ENCODE assay signal across 8 cellular contexts in the genomic region with DNA sequence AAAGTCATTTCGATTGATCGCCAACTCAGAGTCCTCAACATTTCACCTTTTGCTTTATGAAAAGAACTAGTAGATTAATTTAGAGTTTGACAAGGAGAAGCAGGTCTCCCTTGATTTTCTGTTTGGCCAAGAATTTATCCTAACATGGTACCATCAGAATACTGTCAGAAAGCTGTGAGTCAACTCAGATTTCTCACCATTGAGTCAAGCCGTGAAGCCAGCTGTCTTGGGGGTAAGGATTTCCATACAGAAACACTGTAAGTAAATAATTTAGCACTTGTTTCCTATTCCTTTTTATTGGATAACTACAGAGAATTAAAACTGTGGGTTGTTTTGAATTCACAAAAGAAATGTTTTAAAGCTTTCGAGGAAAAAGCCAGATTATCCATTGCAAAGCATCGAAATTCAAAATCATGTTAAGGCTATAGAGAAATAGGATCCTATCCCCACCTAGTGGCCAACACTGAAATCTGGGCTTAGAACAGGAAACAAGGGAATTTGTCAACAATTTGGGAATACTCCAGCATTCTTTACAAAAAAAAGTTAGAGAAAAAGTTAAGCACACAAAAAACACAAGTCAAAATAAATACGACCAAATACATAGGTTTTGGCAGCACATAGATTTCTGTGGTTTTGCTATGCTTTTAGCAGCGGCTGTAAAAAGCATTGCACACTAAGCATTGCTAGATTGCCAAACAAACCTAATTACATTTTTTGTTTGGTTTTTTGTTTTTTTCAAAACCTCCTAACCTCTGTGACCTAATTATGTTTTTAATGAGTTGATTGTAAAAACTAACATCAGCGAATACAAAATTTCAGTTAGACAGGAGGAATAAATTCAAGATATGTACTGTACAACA. TPM values are rescaled to one million over a fixed set of nuclear protein-coding genes. Genes with fewer than 3 reads are reported as not detected.
DNase-seq lines count a peak whose midpoint lies in the region; ATAC-seq and TF ChIP-seq lines count a peak whose summit lies in the region.

No MANE protein-coding gene starts in this region.

- H3K9me3 ChIP-seq in Panc1 (ENCODE audit: control insufficient read depth, insufficient read depth, low read depth, low read length), result no peaks in the 10 kb centered on the region

- no peaks in the 10 kb centered on the region for H4K20me1 ChIP-seq in GM23338 (replicated peaks; ENCODE audit: insufficient read depth)

- no peaks in the 10 kb centered on the region for H3K27me3 ChIP-seq in GM23338 (ENCODE audit: insufficient read depth)
- peaks cover 3% of the 10 kb centered on the region for H3K27me3 ChIP-seq in Panc1 (ENCODE audit: control insufficient read depth, insufficient read depth, low read length)

- H3K4me3 Mint-ChIP-seq in GM23338, result no peak overlapping the region

- 0 out of 2 replicates have a peak, but pooled peaks cover 3% of the 10 kb centered on the region for H3K9me2 ChIP-seq in GM23338 (ENCODE audit: insufficient read depth)

- H3K4me2 ChIP-seq in GM23338, result peak overlapping the region; percentile 24

- H3K27ac Mint-ChIP-seq in GM23338, result no peak overlapping the region

- no peaks in the 10 kb centered on the region for H3K79me2 ChIP-seq in GM23338 (replicated peaks; ENCODE audit: insufficient read depth)

- H3K4me3 ChIP-seq in GM23338 (no peak overlapping the region), Panc1 (ENCODE audit: low read depth in 2 of 2, low read length in 2 of 2) (no peak overlapping the region)

- peak; percentile 74 to 97 for TF ChIP-seq CTCF in GM23338 (conservative IDR thresholded peaks at IDR 0.05; ENCODE audit: low read depth in 2 of 2)
- TF ChIP-seq CTCF in Panc1 (IDR thresholded peaks at IDR 0.05), result peak; percentile 80; the same call in 1 of the 2 replicates

- in situ Hi-C loops in Panc1 (cut with HindIII; ENCODE audit: low pct_unique_long_range_greater_than_20kb, low sequenced_read_pairs), result no loop called here

- H3K36me3 ChIP-seq in GM23338 (ENCODE audit: insufficient read depth) (no peaks in the 10 kb centered on the region), Panc1 (ENCODE audit: control insufficient read depth, insufficient read depth, low read length) (no peaks in the 10 kb centered on the region)

- intact Hi-C loops in Panc1 (cut with micrococcal nuclease; ENCODE audit: unreplicated experiment), result loop anchor here (5.0 kb wide), 1 partner anchor 131 kb away; no protein-coding TSS in a partner anchor

- peaks cover 9% of the 10 kb centered on the region for H3K4me1 ChIP-seq in GM23338 (ENCODE audit: insufficient read depth)
- no peaks in the 10 kb centered on the region for H3K4me1 ChIP-seq in Panc1 (ENCODE audit: control insufficient read depth, insufficient read depth, low read length)

- H3K4me1 Mint-ChIP-seq in GM23338, result peaks cover 17% of the 10 kb centered on the region

- CTCF ChIA-PET in Panc1 (lab: Charles Lee), result interaction anchor here (0.5 to 0.6 kb wide), 3 partner anchors 26 to 275 kb away, joined by 3 to 6 read pairs (median 6); no protein-coding TSS in a partner anchor

- no peaks in the 10 kb centered on the region for H3F3A ChIP-seq in GM23338 (replicated peaks; ENCODE audit: low read depth)

- BruUV-seq in Panc1 (replicated peaks; lab: Mats Ljungman, UMichigan), result no TSS peak

- 0 out of 2 replicates have a peak overlapping the region, but pooled peaks have one; percentile 8 for H3K27ac ChIP-seq in GM23338 (ENCODE audit: low read depth)
- no peak overlapping the region for H3K27ac ChIP-seq in Panc1 (ENCODE audit: low read length)

- H3K36me3 Mint-ChIP-seq in GM23338 (ENCODE audit: low read depth), result peaks cover 10% of the 10 kb centered on the region; the same call in 2 of the 3 replicates

- POLR2A ChIA-PET in Panc1 (lab: Charles Lee), result no interaction called here

- ATAC-seq in GM23338, result peak; percentile 69
- peak; percentile 84 for ATAC-seq in Panc1
- ATAC-seq in HG03108 (IDR thresholded peaks at IDR 0.05; ENCODE audit: unreplicated experiment), result no peak

- no peaks in the 10 kb centered on the region for H3K27me3 Mint-ChIP-seq in GM23338 (ENCODE audit: insufficient read depth, low read depth, poor library complexity)

- no peak overlapping the region for H2AFZ ChIP-seq in GM23338

- H3K9me3 Mint-ChIP-seq in GM23338, result peaks cover 20% of the 10 kb centered on the region

- peak; percentile 76 for DNase-seq in Ammon's horn (ENCODE audit: low spot score)
- peak; percentile 77 for DNase-seq in GM23338 (ENCODE audit: low spot score)
- no peak for DNase-seq in Panc1 (ENCODE audit: low read depth, low spot score)
- DNase-seq in fibroblast of peridontal ligament (ENCODE audit: extremely low read depth), result peak; percentile 82
- DNase-seq in retina, result peak; percentile 45
- DNase-seq in activated CD4-positive, alpha-beta T cell treated with anti-CD3 and anti-CD28 coated beads for 1 hour, result no peak
- no peak for DNase-seq in activated T-cell treated with anti-CD3 and anti-CD28 coated beads for 4 hours

TF ChIP-seq in GM23338, 12 proteins besides CTCF, POLR2A, EP300 and RAD21:
- no peak for TF ChIP-seq JUNB (IDR thresholded peaks at IDR 0.05; ENCODE audit: unreplicated experiment)
- no peak for TF ChIP-seq REST (IDR thresholded peaks at IDR 0.05; ENCODE audit: unreplicated experiment)

RNA-seq across cellular contexts. Expression of gene COL11A2, which starts 44.2 kb away (rescaled TPM):
- total RNA-seq in GM23338 (2014; rRNA removed; shearing (Covaris generic)), result 1.3 and 2.7 TPM in 2 replicates
- 1.6 and 2.2 TPM in 2 replicates for polyA plus RNA-seq in GM23338 (2016; fragmentation: Nextera tagmentation; extraction: Ambion mirVana)
- 0.57 TPM for total RNA-seq in Panc1 (2021; ENCODE audit: unreplicated experiment)
- polyA plus RNA-seq in Panc1 (2012; ENCODE audit: insufficient read length), result 0.94 TPM

RNA-seq across cellular contexts. Expression of gene RXRB, which starts 52.4 kb away (rescaled TPM):
- 11.3 and 11.6 TPM in 2 replicates for total RNA-seq in GM23338 (2014; rRNA removed; shearing (Covaris generic))
- 6.7 and 6.9 TPM in 2 replicates for polyA plus RNA-seq in GM23338 (2016; fragmentation: Nextera tagmentation; extraction: Ambion mirVana)
- 27.4 TPM for total RNA-seq in Panc1 (2021; ENCODE audit: unreplicated experiment)
- polyA plus RNA-seq in Panc1 (2012; ENCODE audit: insufficient read length), result 28.5 TPM

RNA-seq across cellular contexts. Expression of gene SLC39A7, which starts 52.6 kb away (rescaled TPM):
- 75.9 and 79.9 TPM in 2 replicates for total RNA-seq in GM23338 (2014; rRNA removed; shearing (Covaris generic))
- 9.0 and 9.2 TPM in 2 replicates for polyA plus RNA-seq in GM23338 (2016; fragmentation: Nextera tagmentation; extraction: Ambion mirVana)
- 135 TPM for total RNA-seq in Panc1 (2021; ENCODE audit: unreplicated experiment)
- polyA plus RNA-seq in Panc1 (2012; ENCODE audit: insufficient read length), result 155 TPM

RNA-seq across cellular contexts. Expression of gene HSD17B8, which starts 56.4 kb away (rescaled TPM):
- total RNA-seq in GM23338 (2014; rRNA removed; shearing (Covaris generic)), result 8.9 and 16.0 TPM in 2 replicates
- 4.3 and 5.6 TPM in 2 replicates for polyA plus RNA-seq in GM23338 (2016; fragmentation: Nextera tagmentation; extraction: Ambion mirVana)
- total RNA-seq in Panc1 (2021; ENCODE audit: unreplicated experiment), result 7.4 TPM
- 8.9 TPM for polyA plus RNA-seq in Panc1 (2012; ENCODE audit: insufficient read length)

Comparison
In these comparisons a context has a peak if more than half of its experiments do, and no peak if none do; other contexts are left out.
1. DNase-seq: peak in Ammon's horn (single experiment), GM23338 (single experiment), fibroblast of peridontal ligament (single experiment) and retina (single experiment); none in Panc1 (single experiment), activated CD4-positive, alpha-beta T cell treated with anti-CD3 and anti-CD28 coated beads for 1 hour (single experiment) and activated T-cell treated with anti-CD3 and anti-CD28 coated beads for 4 hours (single experiment).